In genomic region chr15:48811325-48811938, GRCh38 we compare ENCODE assay signal across 8 cellular contexts. TPM values are rescaled to one million over a fixed set of nuclear protein-coding genes. Genes with fewer than 3 reads are reported as not detected.
DNase-seq lines count a peak whose midpoint lies in the region; ATAC-seq and TF ChIP-seq lines count a peak whose summit lies in the region.

No MANE protein-coding gene starts in this region.

- H3K9me3 Mint-ChIP-seq in naive thymus-derived CD8-positive, alpha-beta T cell = no peaks in the 10 kb centered on the region

- peaks cover 14 to 37% (median 22%) of the 10 kb centered on the region in 4 donors for H3K4me1 Mint-ChIP-seq in naive thymus-derived CD8-positive, alpha-beta T cell

- ATAC-seq in naive thymus-derived CD8-positive, alpha-beta T cell = peak; percentile 1 to 6
- ATAC-seq in GM18907 (IDR thresholded peaks at IDR 0.05; ENCODE audit: unreplicated experiment) = no peak

- H3K4me1 ChIP-seq in ectodermal cell (ENCODE audit: control insufficient read depth, insufficient read depth, low read length) = no peaks in the 10 kb centered on the region

- no peaks in the 10 kb centered on the region for H3K9me3 ChIP-seq in ectodermal cell (ENCODE audit: control insufficient read depth, low read length)

- POLR2A ChIA-PET in naive thymus-derived CD8-positive, alpha-beta T cell (lab: Charles Lee) = interaction anchor here (0.7 to 1.6 kb wide), 5 partner anchors 11 to 1544 kb away, joined by 3 to 8 read pairs (median 5); partner anchors contain the start of genes DTWD1, EID1, FAM227B and GABPB1

- no peaks in the 10 kb centered on the region for H3K36me3 Mint-ChIP-seq in naive thymus-derived CD8-positive, alpha-beta T cell

- peak overlapping the region; percentile 72 for H3K4me3 ChIP-seq in GM12865 (ENCODE audit: low read depth, low read length)
- H3K4me3 ChIP-seq in ectodermal cell (ENCODE audit: insufficient read depth, low read depth, low read length) = peak overlapping the region; percentile 84

- WGBS in ectodermal cell, 2 experiments = 8 to 9% methylated on average over 23 of the region's 23 CpGs

- DNase-seq in GM12865 (ENCODE audit: low read depth) = no peak
- peak; percentile 38 for DNase-seq in NCI-H345 treated with DMSO at 0.1 percent for 48 hours (lab: John Stamatoyannopoulos, UW; ENCODE audit: unreplicated experiment)
- DNase-seq in naive thymus-derived CD8-positive, alpha-beta T cell = no peak
- DNase-seq in SHP77 treated with DMSO at 0.1 percent for 48 hours (lab: John Stamatoyannopoulos, UW) = no peak
- DNase-seq in midbrain (lab: John Stamatoyannopoulos, UW) = no peak
- DNase-seq in NCI-H128 (lab: John Stamatoyannopoulos, UW; ENCODE audit: unreplicated experiment) = no peak

- peaks cover 0 to 5% (median 3%) of the 10 kb centered on the region in 5 donors for H3K27me3 Mint-ChIP-seq in naive thymus-derived CD8-positive, alpha-beta T cell

- H3K27me3 ChIP-seq in ectodermal cell (ENCODE audit: control insufficient read depth, insufficient read depth, low read length, poor library complexity, severe bottlenecking) = peaks cover 11% of the 10 kb centered on the region

- no peak for TF ChIP-seq CTCF in GM12865 (IDR thresholded peaks at IDR 0.05; ENCODE audit: insufficient read depth, low read depth, low read length, missing control alignments)

- H3K4me3 Mint-ChIP-seq in naive thymus-derived CD8-positive, alpha-beta T cell = peak overlapping the region; percentile 86 to 95 (median 94)

- no peaks in the 10 kb centered on the region for H3K36me3 ChIP-seq in ectodermal cell (ENCODE audit: control insufficient read depth, insufficient read depth, low read length)

- no peak overlapping the region for H3K27ac ChIP-seq in ectodermal cell (ENCODE audit: insufficient read depth, low read depth, low read length, poor library complexity, severe bottlenecking)

- peak overlapping the region; percentile 1 to 93 (median 83) for H3K27ac Mint-ChIP-seq in naive thymus-derived CD8-positive, alpha-beta T cell

RNA-seq across cellular contexts. Expression of gene CEP152, which starts 0.6 kb away (rescaled TPM):
- polyA plus RNA-seq in ectodermal cell (2013, experiment 1 of 4) = 19.6 TPM
- polyA plus RNA-seq in ectodermal cell (2013, experiment 2 of 4) = 14.9 TPM
- 12.9 TPM for polyA plus RNA-seq in ectodermal cell (2013, experiment 3 of 4)
- 14.5 TPM for polyA plus RNA-seq in ectodermal cell (2013, experiment 4 of 4)
- 10 to 100 TPM; 10.5 to 11.5 TPM for total RNA-seq in naive thymus-derived CD8-positive, alpha-beta T cell
- 1 to 10 TPM; 3.1 to 5.1 (median 3.7) TPM for polyA plus RNA-seq in naive thymus-derived CD8-positive, alpha-beta T cell
